ENCODE assay signal across 1 cellular context in genomic region chr6:15691250-15691869, GRCh38.
TF ChIP-seq lines count a peak whose summit lies in the region.

No MANE protein-coding gene starts in this region.

TF ChIP-seq in neural cell, 6 proteins besides CTCF, POLR2A, EP300 and RAD21 (continued from another document):
- no peak for TF ChIP-seq REST (IDR thresholded peaks at IDR 0.05; ENCODE audit: borderline replicate concordance)
- no peak for TF ChIP-seq POLR2AphosphoS5 (IDR thresholded peaks at IDR 0.05)
- peak; percentile 21 for TF ChIP-seq MXI1 (conservative IDR thresholded peaks at IDR 0.05; ENCODE audit: poor library complexity, severe bottlenecking)
- peak; percentile 44 for TF ChIP-seq TAF1 (IDR thresholded peaks at IDR 0.05; ENCODE audit: low read depth)
- TF ChIP-seq SMC3 (conservative IDR thresholded peaks at IDR 0.05; ENCODE audit: poor library complexity) = peak; percentile 100
